ENCODE assay signal across 17 cellular contexts in the genomic region with DNA sequence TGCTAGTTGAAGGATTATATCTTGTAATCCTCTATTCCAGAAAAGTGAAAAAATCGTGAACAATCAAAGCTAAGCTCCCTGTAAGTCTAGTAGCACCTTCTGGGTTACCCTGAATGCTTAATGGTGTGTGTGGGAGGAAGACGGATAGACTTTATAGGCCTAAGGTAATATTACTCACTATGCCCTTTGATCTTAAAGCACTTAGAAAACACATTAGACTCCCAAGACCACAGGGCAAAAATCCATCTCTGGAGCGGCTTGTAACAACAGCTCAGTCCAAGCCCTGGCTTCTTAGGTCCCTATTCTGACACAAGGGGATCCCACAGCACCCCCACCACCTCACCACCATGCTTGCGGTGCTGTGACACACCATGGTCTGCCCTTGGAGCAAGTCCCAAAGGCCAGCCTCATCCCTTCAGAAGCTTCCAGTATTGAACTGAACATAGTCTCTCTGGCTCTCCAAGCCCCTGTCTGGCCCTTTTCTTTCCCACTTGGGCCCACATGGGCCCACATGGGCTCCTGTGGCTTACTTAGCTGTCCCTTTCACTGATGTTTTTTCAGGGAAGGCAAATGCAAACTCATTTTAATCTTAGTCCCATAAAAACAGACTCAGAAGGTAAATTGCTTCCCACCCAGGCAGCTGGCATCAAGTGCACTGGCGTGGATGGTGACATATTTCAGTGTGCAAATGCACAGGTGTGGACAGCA. TPM values are rescaled to one million over a fixed set of nuclear protein-coding genes. Genes with fewer than 3 reads are reported as not detected.
DNase-seq lines count a peak whose midpoint lies in the region; ATAC-seq and TF ChIP-seq lines count a peak whose summit lies in the region.
"Had no signal": no experiment of that assay in that cellular context is flagged by ENCODE, and none has a peak within 500 bp of the region (broad histone marks: within the 10 kb centered on the region; RNA-seq: fewer than 3 reads in every experiment).

No MANE protein-coding gene starts in this region.

- TF ChIP-seq CTCF in RWPE2 (IDR thresholded peaks at IDR 0.05; ENCODE audit: poor library complexity, severe bottlenecking) (no peak), transverse colon (IDR thresholded peaks at IDR 0.05) (no peak)

- no peak for TF ChIP-seq EP300 in transverse colon (IDR thresholded peaks at IDR 0.05; ENCODE audit: low read depth)

- H3K27ac ChIP-seq in RWPE2 (ENCODE audit: poor library complexity, severe bottlenecking) = peak overlapping the region; percentile 50
- peak overlapping the region; percentile 75 to 89 (median 84) for H3K27ac ChIP-seq in transverse colon
- H3K27ac ChIP-seq: heart left ventricle, left ventricle myocardium inferior had no signal

- intact Hi-C loops in transverse colon (cut with DNase I; ENCODE audit: low total_unique reads) = no loop called here

- H3K9me3 ChIP-seq in RWPE2 (ENCODE audit: severe bottlenecking) (no peaks in the 10 kb centered on the region), transverse colon (no peaks in the 10 kb centered on the region)

- no peak overlapping the region for H3K4me3 ChIP-seq in RWPE2 (ENCODE audit: severe bottlenecking)
- H3K4me3 ChIP-seq in transverse colon = no peak overlapping the region
- H3K4me3 ChIP-seq: GM23338, heart left ventricle, left ventricle myocardium inferior had no signal

- H3K36me3 ChIP-seq in RWPE2 (ENCODE audit: low read depth) (peaks cover 44% of the 10 kb centered on the region), transverse colon (no peaks in the 10 kb centered on the region)
- H3K36me3 ChIP-seq: heart left ventricle, left ventricle myocardium inferior had no signal

- ATAC-seq in RWPE2 (ENCODE audit: low read depth) (peak; percentile 67), HG02840 (IDR thresholded peaks at IDR 0.05; ENCODE audit: low FRiP score, unreplicated experiment) (no peak)
- ATAC-seq: activated CD8-positive, alpha-beta T cell treated with anti-CD3 and anti-CD28 coated beads, Interleukin-2, amount 10 ng/mL, durations not matched to agents 7 days and 5 days; GM23338; heart left ventricle had no signal

- DNase-seq in NCI-H2227 (lab: John Stamatoyannopoulos, UW; ENCODE audit: unreplicated experiment) (peak; percentile 14), NCI-H2227 treated with DMSO at 0.1 percent for 48 hours (lab: John Stamatoyannopoulos, UW) (no peak), RWPE2 (ENCODE audit: low spot score) (no peak), glomerular visceral epithelial cell (ENCODE audit: extremely low spot score) (peak; percentile 71), transverse colon (peak; percentile 54), SIG-M5 (lab: John Stamatoyannopoulos, UW) (no peak), NCI-H748 treated with DMSO at 0.1 percent for 48 hours (lab: John Stamatoyannopoulos, UW) (no peak)
- DNase-seq: 8988T; activated CD8-positive, alpha-beta T cell treated with anti-CD3 and anti-CD28 coated beads, Interleukin-2, amount 10 ng/mL, durations not matched to agents 7 days and 5 days; activated naive CD4-positive, alpha-beta T cell; CD4-positive, CD25-positive, alpha-beta regulatory T cell; GDM1; heart left ventricle; left ventricle myocardium inferior; NCI-H1092 treated with DMSO at 0.1 percent for 48 hours had no signal

- 37 to 40% methylated on average over 2 to 5 of the region's 5 CpGs for WGBS in transverse colon (ENCODE audit: low coverage in 1 of 2), 2 donors

- in situ Hi-C loops in transverse colon (cut with MboI; ENCODE audit: low pct_ligation_motif_present in 1 of 4, low pct_unique_long_range_greater_than_20kb in 1 of 4, low sequenced_read_pairs in 3 of 4) = no loop called here

- H3K27me3 ChIP-seq in RWPE2 (ENCODE audit: insufficient read depth, poor library complexity, severe bottlenecking) = no peaks in the 10 kb centered on the region
- no peaks in the 10 kb centered on the region for H3K27me3 ChIP-seq in transverse colon
- H3K27me3 ChIP-seq: heart left ventricle had no signal

- H3K4me1 ChIP-seq in RWPE2 (ENCODE audit: insufficient read depth, poor library complexity, severe bottlenecking) = peaks cover 17% of the 10 kb centered on the region
- H3K4me1 ChIP-seq in transverse colon = peaks cover 25 to 50% (median 38%) of the 10 kb centered on the region in 4 donors

- TF ChIP-seq POLR2A in transverse colon (IDR thresholded peaks at IDR 0.05) = peak; percentile 51

RNA-seq across cellular contexts. Expression of gene C6orf132, which starts 28.3 kb away (rescaled TPM):
- 10 to 100 TPM; 26.1 to 96.9 (median 43.2) TPM for total RNA-seq in transverse colon
- total RNA-seq: CD4-positive, CD25-positive, alpha-beta regulatory T cell had no signal

RNA-seq across cellular contexts. Expression of gene GUCA1A, which starts 59.1 kb away (rescaled TPM):
- not detected for total RNA-seq in transverse colon
- total RNA-seq: activated CD8-positive, alpha-beta T cell treated with anti-CD3 and anti-CD28 coated beads, Interleukin-2, amount 10 ng/mL, durations not matched to agents 7 days and 5 days; CD4-positive, CD25-positive, alpha-beta regulatory T cell; left ventricle myocardium inferior had no signal

Comparison
In these comparisons a context has a peak if more than half of its experiments do, and no peak if none do; other contexts are left out.
1. DNase-seq: peak in NCI-H2227 (single experiment), glomerular visceral epithelial cell (single experiment) and transverse colon (single experiment); none in NCI-H2227 treated with DMSO at 0.1 percent for 48 hours (single experiment), RWPE2 (single experiment), SIG-M5 (single experiment) and NCI-H748 treated with DMSO at 0.1 percent for 48 hours (single experiment).